Comparison of ENCODE assay signal across 8 cellular contexts in genomic region chr5:73215525-73215890, GRCh38. TPM values are rescaled to one million over a fixed set of nuclear protein-coding genes. Genes with fewer than 3 reads are reported as not detected.
DNase-seq lines count a peak whose midpoint lies in the region; ATAC-seq, FAIRE-seq and TF ChIP-seq lines count a peak whose summit lies in the region.

No MANE protein-coding gene starts in this region.

- DNase-seq in HTR-8/SVneo (ENCODE audit: insufficient read length, low spot score) (no peak), K562 (ENCODE audit: extremely low read depth in 1 of 4, low spot score in 3 of 4) (no peak), left colon (no peak), NCI-H510A (lab: John Stamatoyannopoulos, UW) (no peak), NCI-H524 treated with DMSO at 0.1 percent for 48 hours (lab: John Stamatoyannopoulos, UW) (no peak), NAMALWA (ENCODE audit: low spot score) (no peak), COR-L47 (lab: John Stamatoyannopoulos, UW) (no peak)

- H3K27ac Mint-ChIP-seq in stimulated activated memory B cell treated with anti-CD40 and anti-IgM and Interleukin-4, amounts not matched to agents 10 μg/mL and 1 μg/mL and 100 μg/mL, for 72 hours, result no peak overlapping the region

- H3K4me3 ChIP-seq in K562, result no peak overlapping the region

- H3K36me3 ChIP-seq in K562 (ENCODE audit: control insufficient read depth, insufficient read depth, low read length), result no peaks in the 10 kb centered on the region

- no peaks in the 10 kb centered on the region for H3K36me3 Mint-ChIP-seq in stimulated activated memory B cell treated with anti-CD40 and anti-IgM and Interleukin-4, amounts not matched to agents 10 μg/mL and 1 μg/mL and 100 μg/mL, for 72 hours

- peak; percentile 26 for FAIRE-seq in HTR-8/SVneo (lab: Jason Lieb, UNC)
- no peak for FAIRE-seq in K562 (lab: Jason Lieb, UNC)

- no peak for TF ChIP-seq EP300 in K562 (IDR thresholded peaks at IDR 0.05; ENCODE audit: low read length)

- peaks cover 5 to 10% of the 10 kb centered on the region in 2 experiments; a peak in 3 of 5 replicates for H3K4me1 ChIP-seq in K562 (replicated peaks in 1 of 2; ENCODE audit: control insufficient read depth in 2 of 2, insufficient read depth in 2 of 2, low read length in 2 of 2)

- WGBS in K562 (ENCODE audit: insufficient coverage, low coverage, missing lambda C conversion rate), result 2% methylated on average over 10 of the region's 10 CpGs

- H3K9ac ChIP-seq in K562 (ENCODE audit: insufficient read depth in 1 of 2, low read depth in 2 of 2, low read length in 2 of 2), result peak overlapping the region in 1 of 2 experiments; percentile 60; a peak in 1 of 4 replicates

- no peak for TF ChIP-seq CTCF in K562 (IDR thresholded peaks at IDR 0.05 in 2 of 3, conservative IDR thresholded peaks at IDR 0.05 in 1 of 3; ENCODE audit: insufficient read depth in 2 of 3, low read depth in 1 of 3, low read length in 3 of 3)

- no peak for TF ChIP-seq RAD21 in K562 (CRISPR knock-in tag; conservative IDR thresholded peaks at IDR 0.05 in 1 of 2, IDR thresholded peaks at IDR 0.05 in 1 of 2)

- no peaks in the 10 kb centered on the region for H3K79me2 ChIP-seq in K562 (ENCODE audit: control insufficient read depth, insufficient read depth, low read length)

- ATAC-seq in K562 (no peak; the same call in 2 of the 3 replicates), left colon (peak; percentile 34)
- peak; percentile 52 for ATAC-seq in stimulated activated memory B cell treated with anti-CD40 and anti-IgM and Interleukin-4, amounts not matched to agents 10 μg/mL and 1 μg/mL and 100 μg/mL, for 72 hours

- no TSS peak for BruUV-seq in K562 (replicated peaks; lab: Mats Ljungman, UMichigan)

- POLR2A ChIA-PET in K562 (lab: Yijun Ruan, JAX), result interaction anchor here (0.5 to 2.0 kb wide), 5 partner anchors 10 to 867 kb away, joined by 3 to 7 read pairs (median 4); no protein-coding TSS in a partner anchor

- 0 out of 2 replicates have a peak, but pooled peaks cover 4% of the 10 kb centered on the region for H4K20me1 ChIP-seq in K562 (replicated peaks; ENCODE audit: control insufficient read depth, insufficient read depth, low read length)

- peaks cover 87% of the 10 kb centered on the region for H3K27me3 Mint-ChIP-seq in stimulated activated memory B cell treated with anti-CD40 and anti-IgM and Interleukin-4, amounts not matched to agents 10 μg/mL and 1 μg/mL and 100 μg/mL, for 72 hours

- intact Hi-C loops in K562 (cut with micrococcal nuclease), result loop anchor here (5.0 kb wide), 2 partner anchors 222 to 237 kb away; no protein-coding TSS in a partner anchor
- intact Hi-C loops in left colon (cut with DNase I, micrococcal nuclease), result no loop called here

- in situ Hi-C loops in K562 (cut with MboI), result no loop called here

- CTCF ChIA-PET in K562 (lab: Yijun Ruan, JAX; ENCODE audit: low intra/inter-chr PET ratio), result interaction anchor here (1.1 kb wide), 1 partner anchor 321 kb away, joined by 7 read pairs; no protein-coding TSS in a partner anchor

- no peaks in the 10 kb centered on the region; the same call in 1 of the 2 replicates for H3K9me3 ChIP-seq in K562 (replicated peaks; ENCODE audit: control insufficient read depth, insufficient read depth, low read depth, low read length)

- H3K9me1 ChIP-seq in K562 (ENCODE audit: control insufficient read depth, insufficient read depth, low read length), result no peaks in the 10 kb centered on the region

- peaks cover 14% of the 10 kb centered on the region for H3K4me1 Mint-ChIP-seq in stimulated activated memory B cell treated with anti-CD40 and anti-IgM and Interleukin-4, amounts not matched to agents 10 μg/mL and 1 μg/mL and 100 μg/mL, for 72 hours

- peak overlapping the region; percentile 84 for H2AFZ ChIP-seq in K562 (ENCODE audit: low read depth, low read length)

- no peak for TF ChIP-seq POLR2A in K562 (conservative IDR thresholded peaks at IDR 0.05)

- peaks cover 15 to 35% of the 10 kb centered on the region in 2 experiments for H3K27me3 ChIP-seq in K562 (ENCODE audit: control insufficient read depth in 2 of 2, insufficient read depth in 2 of 2, low read length in 2 of 2)

- H3K4me2 ChIP-seq in K562 (ENCODE audit: insufficient read depth, low read length), result peak overlapping the region; percentile 73

- no peak overlapping the region for H3K27ac ChIP-seq in K562 (ENCODE audit: extremely low read depth, low read depth, low read length)

- no peaks in the 10 kb centered on the region for H3K9me3 Mint-ChIP-seq in stimulated activated memory B cell treated with anti-CD40 and anti-IgM and Interleukin-4, amounts not matched to agents 10 μg/mL and 1 μg/mL and 100 μg/mL, for 72 hours

- peak overlapping the region; percentile 46 for H3K4me3 Mint-ChIP-seq in stimulated activated memory B cell treated with anti-CD40 and anti-IgM and Interleukin-4, amounts not matched to agents 10 μg/mL and 1 μg/mL and 100 μg/mL, for 72 hours

TF ChIP-seq in K562, 482 proteins besides CTCF, POLR2A, EP300 and RAD21 (continues in another document):
- TF ChIP-seq NCOA2 (IDR thresholded peaks at IDR 0.05; ENCODE audit: partially characterized antibody in 2 of 2) (no peak), POU5F1 (IDR thresholded peaks at IDR 0.05; ENCODE audit: borderline replicate concordance, low read depth, low read length, partially characterized antibody) (no peak), U2AF1 (optimal IDR thresholded peaks at IDR 0.05; ENCODE audit: low read depth, low read length) (no peak), SNIP1 (IDR thresholded peaks at IDR 0.05; ENCODE audit: low read depth) (no peak), ZNF583 (CRISPR knock-in tag; IDR thresholded peaks at IDR 0.05) (no peak), ZNF12 (CRISPR knock-in tag; IDR thresholded peaks at IDR 0.05) (no peak), MYNN (IDR thresholded peaks at IDR 0.05) (no peak), MYNN (CRISPR knock-in tag; IDR thresholded peaks at IDR 0.05) (no peak), ZNF76 (CRISPR knock-in tag; IDR thresholded peaks at IDR 0.05; ENCODE audit: borderline replicate concordance) (no peak), RBM14 (IDR thresholded peaks at IDR 0.05; ENCODE audit: borderline replicate concordance, insufficient read depth, low read depth, low read length) (no peak), NFIX (CRISPR knock-in tag; IDR thresholded peaks at IDR 0.05; ENCODE audit: low read depth) (no peak), FOXA1 (IDR thresholded peaks at IDR 0.05; ENCODE audit: borderline replicate concordance) (no peak), YBX1 (IDR thresholded peaks at IDR 0.05) (no peak)
- TF ChIP-seq, protein P1, sequence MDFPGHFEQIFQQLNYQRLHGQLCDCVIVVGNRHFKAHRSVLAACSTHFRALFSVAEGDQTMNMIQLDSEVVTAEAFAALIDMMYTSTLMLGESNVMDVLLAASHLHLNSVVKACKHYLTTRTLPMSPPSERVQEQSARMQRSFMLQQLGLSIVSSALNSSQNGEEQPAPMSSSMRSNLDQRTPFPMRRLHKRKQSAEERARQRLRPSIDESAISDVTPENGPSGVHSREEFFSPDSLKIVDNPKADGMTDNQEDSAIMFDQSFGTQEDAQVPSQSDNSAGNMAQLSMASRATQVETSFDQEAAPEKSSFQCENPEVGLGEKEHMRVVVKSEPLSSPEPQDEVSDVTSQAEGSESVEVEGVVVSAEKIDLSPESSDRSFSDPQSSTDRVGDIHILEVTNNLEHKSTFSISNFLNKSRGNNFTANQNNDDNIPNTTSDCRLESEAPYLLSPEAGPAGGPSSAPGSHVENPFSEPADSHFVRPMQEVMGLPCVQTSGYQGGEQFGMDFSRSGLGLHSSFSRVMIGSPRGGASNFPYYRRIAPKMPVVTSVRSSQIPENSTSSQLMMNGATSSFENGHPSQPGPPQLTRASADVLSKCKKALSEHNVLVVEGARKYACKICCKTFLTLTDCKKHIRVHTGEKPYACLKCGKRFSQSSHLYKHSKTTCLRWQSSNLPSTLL (IDR thresholded peaks at IDR 0.05), result no peak
- TF ChIP-seq, protein P2, sequence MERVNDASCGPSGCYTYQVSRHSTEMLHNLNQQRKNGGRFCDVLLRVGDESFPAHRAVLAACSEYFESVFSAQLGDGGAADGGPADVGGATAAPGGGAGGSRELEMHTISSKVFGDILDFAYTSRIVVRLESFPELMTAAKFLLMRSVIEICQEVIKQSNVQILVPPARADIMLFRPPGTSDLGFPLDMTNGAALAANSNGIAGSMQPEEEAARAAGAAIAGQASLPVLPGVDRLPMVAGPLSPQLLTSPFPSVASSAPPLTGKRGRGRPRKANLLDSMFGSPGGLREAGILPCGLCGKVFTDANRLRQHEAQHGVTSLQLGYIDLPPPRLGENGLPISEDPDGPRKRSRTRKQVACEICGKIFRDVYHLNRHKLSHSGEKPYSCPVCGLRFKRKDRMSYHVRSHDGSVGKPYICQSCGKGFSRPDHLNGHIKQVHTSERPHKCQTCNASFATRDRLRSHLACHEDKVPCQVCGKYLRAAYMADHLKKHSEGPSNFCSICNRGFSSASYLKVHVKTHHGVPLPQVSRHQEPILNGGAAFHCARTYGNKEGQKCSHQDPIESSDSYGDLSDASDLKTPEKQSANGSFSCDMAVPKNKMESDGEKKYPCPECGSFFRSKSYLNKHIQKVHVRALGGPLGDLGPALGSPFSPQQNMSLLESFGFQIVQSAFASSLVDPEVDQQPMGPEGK (CRISPR knock-in tag; IDR thresholded peaks at IDR 0.05; ENCODE audit: borderline replicate concordance), result no peak

RNA-seq across cellular contexts. Expression of gene TMEM174, which starts 42.5 kb away (rescaled TPM):
- not detected in 2 replicates for total RNA-seq in K562 (2011; cell fraction: chromatin; rRNA removed; ENCODE audit: low replicate concordance)
- not detected in 2 replicates for total RNA-seq in K562 (2011; cell fraction: nucleolus; rRNA removed)
- not detected in 2 replicates for total RNA-seq in K562 (2011; cell fraction: nucleoplasm; rRNA removed)
- not detected in 2 replicates for total RNA-seq in K562 (2014; rRNA removed)
- not detected in 2 replicates for total RNA-seq in K562 (2014; rRNA removed; fragmentation: Illumina TruSeq; extraction: Trizol)
- total RNA-seq in K562 (2015; rRNA removed; fragmentation: Illumina TruSeq; extraction: Trizol), result not detected in 2 replicates
- not detected in 2 replicates for total RNA-seq in K562 (2021)
- polyA plus RNA-seq in K562 (2011; rRNA removed), result not detected in 2 replicates
- not detected in 2 replicates for polyA plus RNA-seq in K562 (2011; cell fraction: cytosol; rRNA removed)
- polyA plus RNA-seq in K562 (2011; cell fraction: nucleus; rRNA removed), result not detected in 2 replicates
- polyA plus RNA-seq in K562 (2012), result not detected in 2 replicates
- not detected in 2 replicates for polyA plus RNA-seq in K562 (2014; fragmentation: Illumina TruSeq; extraction: Trizol)
- polyA plus RNA-seq in K562 (2014; fragmentation: Nextera tagmentation; extraction: Ambion mirVana), result not detected
- polyA plus RNA-seq in K562 (2014; rRNA removed), result not detected in 2 replicates
- 0.12 TPM in 1 of 2 replicates, not detected in the other for polyA minus RNA-seq in K562 (2011; rRNA and poly(A)+ RNA removed)
- polyA minus RNA-seq in K562 (2011; cell fraction: cytosol; rRNA and poly(A)+ RNA removed), result not detected in 2 replicates
- polyA minus RNA-seq in K562 (2011; cell fraction: nucleus; rRNA and poly(A)+ RNA removed), result not detected in 2 replicates
- not detected for total RNA-seq in left colon
